ENCODE assay signal across 8 cellular contexts in the genomic region with DNA sequence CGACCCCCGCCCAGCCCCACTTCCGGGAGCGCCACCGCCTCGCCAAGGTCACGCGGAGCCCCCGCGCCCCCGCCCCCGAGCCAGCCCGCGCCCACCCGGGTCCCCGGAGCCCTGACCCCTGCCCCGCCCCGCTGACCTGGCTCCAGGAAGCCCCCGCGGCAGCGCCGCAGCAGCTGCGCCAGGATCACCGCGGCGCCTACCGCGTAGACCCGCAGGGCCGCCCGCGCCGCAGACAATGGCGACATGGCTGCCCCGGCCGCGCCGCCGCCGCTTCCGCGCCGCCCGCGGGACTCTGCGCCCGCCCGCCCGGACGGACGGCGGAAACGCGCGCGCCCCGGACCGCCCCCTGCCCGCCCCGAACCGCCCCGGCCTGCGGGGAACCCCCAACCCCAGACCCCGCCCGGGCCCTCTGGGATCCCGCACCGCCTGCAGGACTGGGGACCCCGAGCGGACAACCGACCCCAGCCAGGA. TPM values are rescaled to one million over a fixed set of nuclear protein-coding genes. Genes with fewer than 3 reads are reported as not detected.
DNase-seq lines count a peak whose midpoint lies in the region; ATAC-seq, FAIRE-seq and TF ChIP-seq lines count a peak whose summit lies in the region.

A gene with protein sequence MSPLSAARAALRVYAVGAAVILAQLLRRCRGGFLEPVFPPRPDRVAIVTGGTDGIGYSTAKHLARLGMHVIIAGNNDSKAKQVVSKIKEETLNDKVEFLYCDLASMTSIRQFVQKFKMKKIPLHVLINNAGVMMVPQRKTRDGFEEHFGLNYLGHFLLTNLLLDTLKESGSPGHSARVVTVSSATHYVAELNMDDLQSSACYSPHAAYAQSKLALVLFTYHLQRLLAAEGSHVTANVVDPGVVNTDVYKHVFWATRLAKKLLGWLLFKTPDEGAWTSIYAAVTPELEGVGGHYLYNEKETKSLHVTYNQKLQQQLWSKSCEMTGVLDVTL (minus strand): TSS at position 296 of the 471 bp plus-strand sequence. CDS start 51 bp downstream, at position 245.
A gene (minus strand): TSS at position 296 of the 471 bp plus-strand sequence. CDS start 10,257 bp downstream, outside the sequence.

- TF ChIP-seq CTCF in AG09309 (IDR thresholded peaks at IDR 0.05; ENCODE audit: control insufficient read depth, insufficient read depth, low read depth, low read length, missing control alignments) (no peak), ovary (IDR thresholded peaks at IDR 0.05) (no peak)

- H3K9me3 Mint-ChIP-seq in IgD-negative memory B cell = no peaks in the 10 kb centered on the region

- DNase-seq in AG09309 (ENCODE audit: low read depth) (no peak), frontal cortex (ENCODE audit: low spot score in 2 of 2) (peak; percentile 70), ovary (peak in 4 of 5 donors; percentile 33 to 66 (median 63)), cerebellar nuclear complex (lab: John Stamatoyannopoulos, UW) (no peak), NOMO-1 (lab: John Stamatoyannopoulos, UW; ENCODE audit: unreplicated experiment in 2 of 2) (no peak)
- DNase-seq in activated T-cell treated with anti-CD3 and anti-CD28 coated beads, Interleukin-2, amount 50 U/mL, for 48 hours = peak; percentile 55 to 77

- no peaks in the 10 kb centered on the region for H3K36me3 ChIP-seq in ovary

- no peak for TF ChIP-seq POLR2A in ovary (IDR thresholded peaks at IDR 0.05)

- peak; percentile 57 for ATAC-seq in GM21381 (IDR thresholded peaks at IDR 0.05; ENCODE audit: unreplicated experiment)

- H3K4me1 Mint-ChIP-seq in IgD-negative memory B cell = peaks cover 17 to 25% (median 24%) of the 10 kb centered on the region in 3 donors

- intact Hi-C loops in ovary (cut with DNase I) = no loop called here

- H3K27ac Mint-ChIP-seq in IgD-negative memory B cell = peak within 1 kb of the TSS; percentile 50 to 88 (median 81)

- H3K4me1 ChIP-seq in ovary (ENCODE audit: insufficient read depth) = peaks cover 5% of the 10 kb centered on the region

- no peaks in the 10 kb centered on the region for H3K36me3 Mint-ChIP-seq in IgD-negative memory B cell

- H3K27me3 ChIP-seq in ovary = no peaks in the 10 kb centered on the region

- no peaks in the 10 kb centered on the region for H3K27me3 Mint-ChIP-seq in IgD-negative memory B cell

- WGBS in ovary, 3 donors = 1% methylated on average over 12 to 70 of the region's 70 CpGs; no CpG with 5 or more reads in 1 of the 3 donors

- TF ChIP-seq EP300 in ovary (IDR thresholded peaks at IDR 0.05) = no peak

- FAIRE-seq in frontal cortex (lab: Jason Lieb, UNC) = no peak

- H3K4me3 ChIP-seq in AG09309 (ENCODE audit: control insufficient read depth, low read depth, low read length) = peak within 1 kb of the TSS; percentile 88
- peak within 1 kb of the TSS; percentile 72 for H3K4me3 ChIP-seq in ovary

- H3K9me3 ChIP-seq in ovary = no peaks in the 10 kb centered on the region

- peak within 1 kb of the TSS; percentile 88 to 97 for H3K27ac ChIP-seq in ovary

- peak within 1 kb of the TSS; percentile 82 to 92 (median 89) for H3K4me3 Mint-ChIP-seq in IgD-negative memory B cell

RNA-seq across cellular contexts. Expression of the first gene that starts in this region (rescaled TPM):
- 27.5 TPM for polyA plus RNA-seq in IgD-negative memory B cell
- 23.2 TPM for total RNA-seq in frontal cortex
- 10 to 100 TPM; 12.2 to 25.9 (median 20.4) TPM for total RNA-seq in ovary
- 10 to 100 TPM; 19.0 to 23.1 TPM for polyA plus RNA-seq in ovary

RNA-seq across cellular contexts. Expression of the second gene that starts in this region (rescaled TPM):
- 45.0 TPM for polyA plus RNA-seq in IgD-negative memory B cell
- total RNA-seq in frontal cortex = 33.0 TPM
- 10 to 100 TPM; 23.4 to 39.0 (median 25.9) TPM for total RNA-seq in ovary
- 10 to 100 TPM; 26.0 to 28.8 TPM for polyA plus RNA-seq in ovary

Comparison
In these comparisons a context has a peak if more than half of its experiments do, and no peak if none do; other contexts are left out.
1. DNase-seq: peak in activated T-cell treated with anti-CD3 and anti-CD28 coated beads, Interleukin-2, amount 50 U/mL, for 48 hours (2 of 2), frontal cortex (2 of 2) and ovary (4 of 5); none in AG09309 (single experiment), cerebellar nuclear complex (0 of 2) and NOMO-1 (0 of 2).